27 cellular contexts compared by ENCODE assay signal in genomic region chr18:23850215-23850614, GRCh38.
"Had no signal": no experiment of that assay in that cellular context is flagged by ENCODE, and none has a peak within 500 bp of the region (broad histone marks: within the 10 kb centered on the region; RNA-seq: fewer than 3 reads in every experiment).

No MANE protein-coding gene starts in this region.

- H3K4me3 ChIP-seq: coronary artery, gastroesophageal sphincter, heart right ventricle, ovary, psoas muscle, sigmoid colon, testis, tibial artery had no signal

- H3K4me1 ChIP-seq: gastroesophageal sphincter, psoas muscle, sigmoid colon, testis, tibial artery had no signal

- DNase-seq: dermis blood vessel endothelial cell; effector memory CD8-positive, alpha-beta T cell; glutamatergic neuron; heart right ventricle; hypothalamus; immature natural killer cell; islet precursor cell; mesendoderm; midbrain; naive thymus-derived CD8-positive, alpha-beta T cell; nephron progenitor cell; occipital lobe; ovary; posterior cingulate gyrus; psoas muscle; right cardiac atrium; sigmoid colon; stimulated activated CD4-positive, alpha-beta T cell treated with anti-CD3 and anti-CD28 coated beads, Interleukin-4, amount 100 ng/mL, for 4 hours; stimulated activated naive CD8-positive, alpha-beta T cell treated with anti-CD3 and anti-CD28 coated beads, Interleukin-15, Interleukin-2, amounts not matched to agents 100 U/mL and 50 U/mL, for 24 hours; substantia nigra; testis; tibial artery had no signal

- H3K36me3 ChIP-seq: ovary, sigmoid colon had no signal

- H3K27me3 ChIP-seq: gastroesophageal sphincter, heart right ventricle, ovary, sigmoid colon, testis, tibial artery had no signal

- FAIRE-seq: endometrium had no signal

- ATAC-seq: effector memory CD8-positive, alpha-beta T cell; gastroesophageal sphincter; heart right ventricle; left lobe of liver; naive thymus-derived CD8-positive, alpha-beta T cell; psoas muscle; right cardiac atrium; stimulated activated memory B cell treated with anti-CD40 and anti-IgM and Interleukin-4, amounts not matched to agents 10 μg/mL and 1 μg/mL and 100 μg/mL, for 72 hours; stimulated activated naive CD8-positive, alpha-beta T cell treated with anti-CD3 and anti-CD28 coated beads, Interleukin-15, Interleukin-2, amounts not matched to agents 100 U/mL and 50 U/mL, for 24 hours had no signal

- H3K9me3 ChIP-seq: gastroesophageal sphincter, heart right ventricle, ovary, psoas muscle, sigmoid colon, testis, tibial artery had no signal

- H3K27ac ChIP-seq: coronary artery, gastroesophageal sphincter, heart right ventricle, ovary, psoas muscle, sigmoid colon, testis, tibial artery had no signal
